In genomic region chr11:12139144-12139881, GRCh38 we compare ENCODE assay signal across 12 cellular contexts. TPM values are rescaled to one million over a fixed set of nuclear protein-coding genes. Genes with fewer than 3 reads are reported as not detected.
DNase-seq lines count a peak whose midpoint lies in the region; FAIRE-seq and TF ChIP-seq lines count a peak whose summit lies in the region.
"Had no signal": no experiment of that assay in that cellular context is flagged by ENCODE, and none has a peak within 500 bp of the region (broad histone marks: within the 10 kb centered on the region; RNA-seq: fewer than 3 reads in every experiment).

No MANE protein-coding gene starts in this region.

- no peaks in the 10 kb centered on the region for H3K27me3 ChIP-seq in hepatocyte
- no peaks in the 10 kb centered on the region for H3K27me3 ChIP-seq in spleen (replicated peaks in 1 of 7)

- H3K9me2 ChIP-seq in hepatocyte (replicated peaks; ENCODE audit: insufficient read depth) = no peaks in the 10 kb centered on the region

- TF ChIP-seq POLR2A in H54 (IDR thresholded peaks at IDR 0.05; ENCODE audit: low read depth, low read length) (no peak), spleen (IDR thresholded peaks at IDR 0.05) (no peak)

- 77% methylated on average over 12 of the region's 12 CpGs for WGBS in hepatocyte (ENCODE audit: low lambda C conversion rate, missing lambda C conversion rate)
- WGBS in spleen, 5 donors = 70 to 85% (median 78%) methylated on average over 12 of the region's 12 CpGs

- H2AFZ ChIP-seq in hepatocyte = no peak overlapping the region

- H3K36me3 ChIP-seq in hepatocyte (replicated peaks; ENCODE audit: insufficient read depth, low read depth) (no peaks in the 10 kb centered on the region), spleen (peaks cover 0 to 12% (median 0%) of the 10 kb centered on the region in 6 donors)

- TF ChIP-seq CTCF in astrocyte of the spinal cord (IDR thresholded peaks at IDR 0.05; ENCODE audit: low read depth, low read length) (no peak), hepatocyte (IDR thresholded peaks at IDR 0.05; ENCODE audit: poor library complexity) (no peak), spleen (IDR thresholded peaks at IDR 0.05 in 8 of 11, conservative IDR thresholded peaks at IDR 0.05 in 3 of 11) (no peak)

- H4K20me1 ChIP-seq in hepatocyte (ENCODE audit: insufficient read depth, poor library complexity, severe bottlenecking) = no peaks in the 10 kb centered on the region

- DNase-seq in H54 (ENCODE audit: insufficient read length, low spot score) (peak; percentile 73), astrocyte of the spinal cord (ENCODE audit: low read depth, low spot score) (peak; percentile 92), hepatocyte (ENCODE audit: low spot score) (no peak), spleen (peak; percentile 61), CD1c-positive myeloid dendritic cell (ENCODE audit: extremely low spot score) (no peak), ecto neural progenitor cell (ENCODE audit: low spot score) (no peak), DMS79 treated with DMSO at 0.1 percent for 48 hours (lab: John Stamatoyannopoulos, UW) (no peak)
- DNase-seq in activated CD4-positive, alpha-beta T cell treated with anti-CD3 and anti-CD28 coated beads, Interleukin-2, amount 50 U/mL, for 1 hour = no peak
- DNase-seq: KBM-7; NCI-H82; psoas muscle; stimulated activated naive CD8-positive, alpha-beta T cell treated with anti-CD3 and anti-CD28 coated beads, Interleukin-15, Interleukin-2, amounts not matched to agents 100 U/mL and 50 U/mL, for 24 hours had no signal

- peaks cover 47% of the 10 kb centered on the region for H3K4me1 ChIP-seq in hepatocyte (ENCODE audit: insufficient read depth)
- H3K4me1 ChIP-seq in spleen = peaks cover 0 to 16% (median 4%) of the 10 kb centered on the region in 6 donors
- H3K4me1 ChIP-seq: psoas muscle had no signal

- no peaks in the 10 kb centered on the region for H3K9me3 ChIP-seq in hepatocyte (ENCODE audit: low read depth)
- no peaks in the 10 kb centered on the region for H3K9me3 ChIP-seq in spleen
- H3K9me3 ChIP-seq: psoas muscle had no signal

- H3K79me2 ChIP-seq in hepatocyte = peaks cover 30% of the 10 kb centered on the region

- H3K4me2 ChIP-seq in hepatocyte = no peak overlapping the region

- H3K4me3 ChIP-seq in astrocyte of the spinal cord (ENCODE audit: low read depth, low read length) (no peak overlapping the region), hepatocyte (no peak overlapping the region), spleen (no peak overlapping the region)
- H3K4me3 ChIP-seq: psoas muscle had no signal

- H3K27ac ChIP-seq in hepatocyte (peak overlapping the region; percentile 45), spleen (peak overlapping the region in 2 of 8 donors; percentile 13 to 36)

- no peak for FAIRE-seq in H54 (lab: Jason Lieb, UNC)

- intact Hi-C loops in spleen (cut with DNase I; ENCODE audit: low total_unique reads) = no loop called here

- in situ Hi-C loops in astrocyte of the spinal cord (cut with HindIII; ENCODE audit: low sequenced_read_pairs) = no loop called here

RNA-seq across cellular contexts. Expression of gene MICAL2, which starts 28.9 kb away (rescaled TPM):
- total RNA-seq in hepatocyte (55.6 and 56.0 TPM in 2 replicates), spleen (10 to 100 TPM; 18.6 to 50.8 (median 36.4) TPM)
- polyA plus RNA-seq in hepatocyte (36.8 and 55.8 TPM in 2 replicates), spleen (1 to 10 TPM; 1.9 to 4.6 (median 2.2) TPM)

Comparison
In these comparisons a context has a peak if more than half of its experiments do, and no peak if none do; other contexts are left out.
1. DNase-seq: peak in H54 (single experiment), astrocyte of the spinal cord (single experiment) and spleen (single experiment); none in hepatocyte (single experiment), CD1c-positive myeloid dendritic cell (single experiment), ecto neural progenitor cell (single experiment), DMS79 treated with DMSO at 0.1 percent for 48 hours (single experiment) and activated CD4-positive, alpha-beta T cell treated with anti-CD3 and anti-CD28 coated beads, Interleukin-2, amount 50 U/mL, for 1 hour (single experiment).